Comparison of ENCODE assay signal across 31 cellular contexts in the genomic region with DNA sequence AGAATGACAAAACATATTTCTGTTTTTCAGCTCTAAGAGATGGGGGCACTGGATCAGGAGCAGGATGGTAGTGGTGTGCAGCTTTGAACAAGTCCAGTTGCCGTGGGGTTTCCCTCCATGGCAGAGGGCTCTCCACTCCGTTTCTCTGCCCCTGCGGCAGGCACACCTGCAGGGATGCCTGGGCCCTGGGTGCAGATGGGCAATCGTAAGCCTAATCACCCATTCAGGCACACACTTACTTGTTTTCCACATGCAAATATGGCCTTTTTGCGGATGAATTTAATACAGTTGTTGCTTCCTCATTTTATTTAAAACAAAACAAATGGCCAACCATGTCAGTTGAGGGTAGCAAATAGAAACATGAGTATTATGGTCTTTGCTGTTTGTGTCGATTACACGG.
A peak's percentile ranks its signal among the peaks of the same experiment; 100 is the strongest.
DNase-seq lines count a peak whose midpoint lies in the region; ATAC-seq and TF ChIP-seq lines count a peak whose summit lies in the region.
"Had no signal": no experiment of that assay in that cellular context is flagged by ENCODE, and none has a peak within 500 bp of the region (broad histone marks: within the 10 kb centered on the region; RNA-seq: fewer than 3 reads in every experiment).

No MANE protein-coding gene starts in this region.

- no peak overlapping the region for H4K12ac ChIP-seq in trophoblast cell (ENCODE audit: low read depth, low read length)

- no peak overlapping the region for H2AFZ ChIP-seq in trophoblast cell (ENCODE audit: insufficient read depth, low read length, poor library complexity)

- H4K91ac ChIP-seq in trophoblast cell (ENCODE audit: low read depth, low read length) = no peak overlapping the region

- POLR2A ChIA-PET in activated B cell treated with CpG ODN at 0.5 μM for 24 hours (lab: Charles Lee) = interaction anchor here (1.2 kb wide), 1 partner anchor 66 kb away, joined by 3 read pairs; no protein-coding TSS in a partner anchor

- TF ChIP-seq CTCF in right atrium auricular region (IDR thresholded peaks at IDR 0.05) (no peak), activated B cell treated with CpG ODN at 0.5 μM for 24 hours (IDR thresholded peaks at IDR 0.05) (no peak)

- ATAC-seq in left ventricle myocardium superior = no peak
- peak; percentile 45 for ATAC-seq in activated B cell treated with CpG ODN at 0.5 μM for 24 hours (ENCODE audit: low read depth)
- no peak for ATAC-seq in HG03175 (IDR thresholded peaks at IDR 0.05; ENCODE audit: unreplicated experiment)
- no peak for ATAC-seq in HG02884 (IDR thresholded peaks at IDR 0.05; ENCODE audit: unreplicated experiment)
- ATAC-seq: A549, foreskin keratinocyte, GM12878, lower lobe of right lung, natural killer cell had no signal

- WGBS in trophoblast cell (ENCODE audit: extremely low coverage, insufficient coverage, insufficient read length) = no CpG with 5 or more reads among the region's 7 CpGs

- no peak overlapping the region for H2AK5ac ChIP-seq in trophoblast cell (ENCODE audit: low read length)

- H3K79me2 ChIP-seq in trophoblast cell (ENCODE audit: control insufficient read depth, insufficient read depth, low read length, poor library complexity) = no peaks in the 10 kb centered on the region

- H3K4me1 Mint-ChIP-seq in activated B cell treated with CpG ODN at 0.5 μM for 24 hours = peaks cover 97% of the 10 kb centered on the region

- intact Hi-C loops in left ventricle myocardium superior (cut with micrococcal nuclease) (no loop called here), activated B cell treated with CpG ODN at 0.5 μM for 24 hours (cut with micrococcal nuclease) (no loop called here)

- H3K79me1 ChIP-seq in trophoblast cell (ENCODE audit: low read length) = no peaks in the 10 kb centered on the region

- no peak overlapping the region for H3K23ac ChIP-seq in trophoblast cell (ENCODE audit: low read length)

- no peak overlapping the region for H3K4ac ChIP-seq in trophoblast cell (ENCODE audit: low read depth, low read length)

- no peak overlapping the region for H3K14ac ChIP-seq in trophoblast cell (ENCODE audit: low read length)

- H3K4me1 ChIP-seq in right atrium auricular region = peaks cover 0 to 47% of the 10 kb centered on the region in 2 donors
- H3K4me1 ChIP-seq in trophoblast cell (ENCODE audit: control insufficient read depth in 1 of 2, insufficient read depth in 2 of 2, low read length in 2 of 2) = peaks cover 0 to 4% of the 10 kb centered on the region in 2 experiments
- H3K4me1 ChIP-seq: lower lobe of right lung had no signal

- H3K4me3 ChIP-seq in right atrium auricular region (no peak overlapping the region), trophoblast cell (ENCODE audit: low read depth, low read length) (no peak overlapping the region)
- H3K4me3 ChIP-seq: A549, GM12878, lower lobe of right lung, Peyer's patch, skin epidermis, suprapubic skin, vagina had no signal

- H2BK5ac ChIP-seq in trophoblast cell (ENCODE audit: low read depth, low read length, poor library complexity) = no peak overlapping the region

- H2BK120ac ChIP-seq in trophoblast cell (ENCODE audit: insufficient read depth, low read length, poor library complexity) = no peak overlapping the region

- no peaks in the 10 kb centered on the region for H3K27me3 ChIP-seq in right atrium auricular region
- H3K27me3 ChIP-seq in trophoblast cell (ENCODE audit: insufficient read depth, low read length) = no peaks in the 10 kb centered on the region
- H3K27me3 ChIP-seq: foreskin keratinocyte, Peyer's patch, suprapubic skin, vagina had no signal

- DNase-seq in right atrium auricular region (ENCODE audit: low spot score) (no peak), left ventricle myocardium superior (no peak), activated B cell treated with CpG ODN at 0.5 μM for 24 hours (no peak), trophoblast cell (no peak), NCI-H524 treated with DMSO at 0.1 percent for 48 hours (lab: John Stamatoyannopoulos, UW) (no peak), NCI-H1694 (lab: John Stamatoyannopoulos, UW) (no peak)
- DNase-seq: activated CD4-positive, alpha-beta memory T cell treated with anti-CD3 and anti-CD28 coated beads for 36 hours; activated CD4-positive, alpha-beta T cell treated with anti-CD3 and anti-CD28 coated beads for 1 hour; activated CD8-positive, alpha-beta memory T cell treated with anti-CD3 and anti-CD28 coated beads, Interleukin-2, amount 50 U/mL, for 4 hours; activated naive CD4-positive, alpha-beta T cell treated with Interleukin-2 at 50 U/mL for 16 hours; CD4-positive, alpha-beta T cell; central memory CD4-positive, alpha-beta T cell; foreskin keratinocyte; HCEC 1CT; kidney; lower lobe of right lung; natural killer cell; NCI-H69; SIG-M5; stimulated activated naive CD4-positive, alpha-beta T cell had no signal

- no peak overlapping the region for H3K4me3 Mint-ChIP-seq in activated B cell treated with CpG ODN at 0.5 μM for 24 hours
- H3K4me3 Mint-ChIP-seq: activated CD4-positive, alpha-beta memory T cell treated with anti-CD3 and anti-CD28 coated beads for 36 hours; CD4-positive, alpha-beta T cell; dendritic cell treated with granulocyte-macrophage colony-stimulating factor and Interleukin-4, amounts not matched to agents 40 ng/mL and 50 ng/mL, for 4 days; natural killer cell; T-helper 2 cell treated with Interferon-gamma antibody and Interleukin-4, amounts not matched to agents 5 μg/mL and 100 μg/mL, for 36 hours had no signal

- peak overlapping the region; percentile 29 for H3K18ac ChIP-seq in trophoblast cell (ENCODE audit: low read length)

- H3K9me3 Mint-ChIP-seq in activated B cell treated with CpG ODN at 0.5 μM for 24 hours = no peaks in the 10 kb centered on the region
- H3K9me3 Mint-ChIP-seq: activated CD4-positive, alpha-beta memory T cell treated with anti-CD3 and anti-CD28 coated beads for 36 hours; CD4-positive, alpha-beta T cell; dendritic cell treated with granulocyte-macrophage colony-stimulating factor and Interleukin-4, amounts not matched to agents 40 ng/mL and 50 ng/mL, for 4 days; natural killer cell; T-helper 2 cell treated with Interferon-gamma antibody and Interleukin-4, amounts not matched to agents 5 μg/mL and 100 μg/mL, for 36 hours had no signal

- no peaks in the 10 kb centered on the region for H3K27me3 Mint-ChIP-seq in activated B cell treated with CpG ODN at 0.5 μM for 24 hours
- H3K27me3 Mint-ChIP-seq: activated CD4-positive, alpha-beta memory T cell treated with anti-CD3 and anti-CD28 coated beads for 36 hours; CD4-positive, alpha-beta T cell; dendritic cell treated with granulocyte-macrophage colony-stimulating factor and Interleukin-4, amounts not matched to agents 40 ng/mL and 50 ng/mL, for 4 days had no signal

- H3K36me3 ChIP-seq in right atrium auricular region (peaks cover 8% of the 10 kb centered on the region), trophoblast cell (ENCODE audit: control insufficient read depth in 1 of 2, insufficient read depth in 2 of 2, low read length in 2 of 2) (peaks cover 2 to 3% of the 10 kb centered on the region in 2 experiments)
- H3K36me3 ChIP-seq: lower lobe of right lung, Peyer's patch, suprapubic skin, vagina had no signal

- no peak overlapping the region for H2BK12ac ChIP-seq in trophoblast cell (ENCODE audit: low read length)

- H4K8ac ChIP-seq in trophoblast cell (ENCODE audit: low read depth, low read length) = no peak overlapping the region

- peak overlapping the region; percentile 74 to 93 for H3K27ac ChIP-seq in right atrium auricular region
- H3K27ac ChIP-seq in trophoblast cell (ENCODE audit: low read depth, low read length) = no peak overlapping the region
- H3K27ac ChIP-seq: A549, foreskin keratinocyte, KMS-11, lower lobe of right lung, Peyer's patch, skin epidermis, suprapubic skin, vagina had no signal

- no peak overlapping the region for H3K4me2 ChIP-seq in trophoblast cell (ENCODE audit: low read length)
- H3K4me2 ChIP-seq: KMS-11 had no signal

- H3K9ac ChIP-seq in trophoblast cell (ENCODE audit: low read length) = no peak overlapping the region
- H3K9ac ChIP-seq: KMS-11 had no signal

- CTCF ChIA-PET in activated B cell treated with CpG ODN at 0.5 μM for 24 hours (lab: Charles Lee) = interaction anchor here (0.9 kb wide), 1 partner anchor 296 kb away, joined by 3 read pairs; no protein-coding TSS in a partner anchor

- H3K36me3 Mint-ChIP-seq in activated B cell treated with CpG ODN at 0.5 μM for 24 hours (ENCODE audit: low read depth) = no peaks in the 10 kb centered on the region
- H3K36me3 Mint-ChIP-seq: natural killer cell had no signal

- peak overlapping the region; percentile 36 for H3K27ac Mint-ChIP-seq in activated B cell treated with CpG ODN at 0.5 μM for 24 hours
- H3K27ac Mint-ChIP-seq: activated CD4-positive, alpha-beta memory T cell treated with anti-CD3 and anti-CD28 coated beads for 36 hours; CD4-positive, alpha-beta T cell; dendritic cell treated with granulocyte-macrophage colony-stimulating factor and Interleukin-4, amounts not matched to agents 40 ng/mL and 50 ng/mL, for 4 days; T-helper 2 cell treated with Interferon-gamma antibody and Interleukin-4, amounts not matched to agents 5 μg/mL and 100 μg/mL, for 36 hours had no signal

- no peaks in the 10 kb centered on the region for H3K9me3 ChIP-seq in right atrium auricular region
- H3K9me3 ChIP-seq in trophoblast cell (ENCODE audit: insufficient read depth, low read depth, low read length) = no peaks in the 10 kb centered on the region
- H3K9me3 ChIP-seq: A549, lower lobe of right lung, Peyer's patch, suprapubic skin, vagina had no signal
